Comparison of ENCODE assay signal across 8 cellular contexts in the genomic region with DNA sequence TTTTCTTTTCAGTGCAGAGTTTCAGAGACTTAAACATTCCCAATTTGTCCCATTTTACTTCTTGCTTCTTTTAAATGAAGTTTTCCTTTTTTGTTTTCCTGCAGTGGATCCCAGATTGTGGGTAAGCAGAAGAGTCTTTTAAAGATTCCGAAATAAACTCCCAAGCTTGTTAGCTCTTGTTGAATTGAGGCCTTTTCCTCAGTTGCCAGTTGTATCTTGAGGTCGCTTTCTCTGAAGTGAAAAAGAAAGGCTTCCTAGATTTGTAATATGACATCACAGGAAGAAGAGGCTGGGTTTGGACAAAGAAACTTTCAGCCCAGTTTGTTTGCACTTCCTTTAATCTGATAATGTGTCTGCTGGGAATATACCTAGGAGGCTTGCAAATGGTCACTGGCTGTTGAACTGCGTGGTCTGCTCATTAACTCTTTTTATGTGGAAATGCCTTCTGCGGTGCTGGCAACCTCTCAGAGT. TPM values are rescaled to one million over a fixed set of nuclear protein-coding genes. Genes with fewer than 3 reads are reported as not detected.
DNase-seq lines count a peak whose midpoint lies in the region; ATAC-seq, FAIRE-seq and TF ChIP-seq lines count a peak whose summit lies in the region.

A gene with protein sequence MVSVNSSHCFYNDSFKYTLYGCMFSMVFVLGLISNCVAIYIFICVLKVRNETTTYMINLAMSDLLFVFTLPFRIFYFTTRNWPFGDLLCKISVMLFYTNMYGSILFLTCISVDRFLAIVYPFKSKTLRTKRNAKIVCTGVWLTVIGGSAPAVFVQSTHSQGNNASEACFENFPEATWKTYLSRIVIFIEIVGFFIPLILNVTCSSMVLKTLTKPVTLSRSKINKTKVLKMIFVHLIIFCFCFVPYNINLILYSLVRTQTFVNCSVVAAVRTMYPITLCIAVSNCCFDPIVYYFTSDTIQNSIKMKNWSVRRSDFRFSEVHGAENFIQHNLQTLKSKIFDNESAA (minus strand): TSS at position 233 of the 471 bp plus-strand sequence. CDS start 690 bp downstream, outside the sequence.

- peak; percentile 56 to 87 for ATAC-seq in A549
- no peak for ATAC-seq in HG03342 (IDR thresholded peaks at IDR 0.05; ENCODE audit: unreplicated experiment)

- H3K9me3 ChIP-seq in A549 (no peaks in the 10 kb centered on the region), HUES6 (ENCODE audit: control insufficient read depth, insufficient read depth, low read depth, low read length) (no peaks in the 10 kb centered on the region), ascending aorta (no peaks in the 10 kb centered on the region)

- H3K4me2 ChIP-seq in A549 = peak within 1 kb of the TSS; percentile 84

- H3K36me3 ChIP-seq in HUES6 (ENCODE audit: control insufficient read depth, insufficient read depth, low read length) (no peaks in the 10 kb centered on the region), ascending aorta (peaks cover 0 to 5% of the 10 kb centered on the region in 2 donors)

- H3K4me1 ChIP-seq in A549 (peaks cover 9% of the 10 kb centered on the region; the same call in 2 of the 3 replicates), HUES6 (ENCODE audit: control insufficient read depth, insufficient read depth, low read length) (peaks cover 12% of the 10 kb centered on the region; the same call in 1 of the 2 replicates), ascending aorta (peaks cover 0 to 7% of the 10 kb centered on the region in 2 donors)

- TF ChIP-seq CTCF in A549 (IDR thresholded peaks at IDR 0.05) (no peak), ascending aorta (IDR thresholded peaks at IDR 0.05) (no peak)

- H3K27ac ChIP-seq in A549 (peak within 1 kb of the TSS; percentile 66 to 74), HUES6 (ENCODE audit: low read depth, low read length) (peak within 1 kb of the TSS; percentile 72; the same call in 1 of the 2 replicates), ascending aorta (peak within 1 kb of the TSS; percentile 62 to 72)

- CTCF ChIA-PET in A549 (lab: Yijun Ruan, JAX) = no interaction called here

- TF ChIP-seq POLR2A in A549 (IDR thresholded peaks at IDR 0.05; ENCODE audit: low read length) = no peak

- no peak for TF ChIP-seq EP300 in A549 (IDR thresholded peaks at IDR 0.05)

- H3K4me3 ChIP-seq in A549 (peak within 1 kb of the TSS; percentile 54), HUES6 (ENCODE audit: low read depth, low read length) (peak within 1 kb of the TSS; percentile 71), ascending aorta (peak within 1 kb of the TSS; percentile 58 to 60)

- DNase-seq in A549 (ENCODE audit: low read depth in 1 of 2, low spot score in 1 of 2) = peak in 1 of 2 experiments; percentile 68
- DNase-seq in ascending aorta (ENCODE audit: low spot score in 2 of 2) = no peak
- peak; percentile 25 for DNase-seq in iPS DF 19.7 (ENCODE audit: low read depth, low spot score)
- peak; percentile 73 for DNase-seq in pulmonary artery endothelial cell (ENCODE audit: low read depth, low spot score)
- no peak for DNase-seq in OCI-M2 (lab: John Stamatoyannopoulos, UW; ENCODE audit: unreplicated experiment)
- DNase-seq in NCI-H446 (lab: John Stamatoyannopoulos, UW) = no peak

- no peak for TF ChIP-seq RAD21 in A549 (conservative IDR thresholded peaks at IDR 0.05 in 1 of 2, IDR thresholded peaks at IDR 0.05 in 1 of 2)

- POLR2A ChIA-PET in A549 (lab: Yijun Ruan, JAX) = interaction anchor here (0.7 kb wide), 1 partner anchor 119 kb away, joined by 3 read pairs; no protein-coding TSS in a partner anchor

- no peaks in the 10 kb centered on the region for H3K27me3 ChIP-seq in HUES6 (ENCODE audit: control insufficient read depth, insufficient read depth, low read length)
- H3K27me3 ChIP-seq in ascending aorta = no peaks in the 10 kb centered on the region

- WGBS in A549 (ENCODE audit: missing lambda C conversion rate) = 3% methylated on average over 4 of the region's 4 CpGs

- intact Hi-C loops in ascending aorta (cut with DNase I) = no loop called here

- no peak for FAIRE-seq in A549 (lab: Jason Lieb, UNC)

- peak within 1 kb of the TSS; percentile 62 for H3K9ac ChIP-seq in HUES6 (ENCODE audit: low read length)

TF ChIP-seq in A549, 52 proteins besides CTCF, POLR2A, EP300 and RAD21:
- TF ChIP-seq HEYL (CRISPR knock-in tag; IDR thresholded peaks at IDR 0.05) (no peak), GATA3 (IDR thresholded peaks at IDR 0.05; ENCODE audit: borderline replicate concordance) (peak; percentile 24; the same call in 1 of the 2 replicates), ZSCAN20 (CRISPR knock-in tag; IDR thresholded peaks at IDR 0.05) (no peak), HOXA7 (CRISPR knock-in tag; IDR thresholded peaks at IDR 0.05) (no peak), NR3C1 (IDR thresholded peaks at IDR 0.05) (no peak), RARB (CRISPR knock-in tag; IDR thresholded peaks at IDR 0.05) (no peak), CEBPB (IDR thresholded peaks at IDR 0.05) (no peak), MAZ (IDR thresholded peaks at IDR 0.05; ENCODE audit: borderline replicate concordance, low read depth, low read length) (no peak)
TF ChIP-seq in A549: peak in this region for 1.

RNA-seq across cellular contexts. Expression of the gene that starts here (rescaled TPM):
- polyA plus RNA-seq in A549 (2011; rRNA removed) = 4.9 and 6.0 TPM in 2 replicates
- polyA plus RNA-seq in A549 (2012; cell fraction: cytosol; rRNA removed) = 0.69 and 0.75 TPM in 2 replicates
- 0.32 and 0.49 TPM in 2 replicates for polyA plus RNA-seq in A549 (2012; cell fraction: nucleus; rRNA removed)
- 1.3 to 2.5 TPM (median 2.0 TPM) in 3 replicates for polyA plus RNA-seq in A549 (2017; fragmentation: RNase III; extraction: RNeasy Plus Mini Kit Qiagen cat#74134 plus additional on column Dnase treatment)
- 0.58 and 1.7 TPM in 2 replicates for polyA minus RNA-seq in A549 (2011; rRNA and poly(A)+ RNA removed)
- total RNA-seq in ascending aorta = 35.7 TPM
- total RNA-seq in pulmonary artery endothelial cell = 13.7 and 21.2 TPM in 2 replicates

Comparison
In these comparisons a context has a peak if more than half of its experiments do, and no peak if none do; other contexts are left out.
1. DNase-seq: peak in iPS DF 19.7 (single experiment) and pulmonary artery endothelial cell (single experiment); none in ascending aorta (0 of 2), OCI-M2 (single experiment) and NCI-H446 (0 of 2).
2. Peak in every context shown above with its lines, with median percentiles within 50 percentile points of each other: H3K27ac ChIP-seq and H3K4me3 ChIP-seq.